Comparison of ENCODE assay signal across 9 cellular contexts in genomic region chr2:43158259-43158880, GRCh38.
DNase-seq lines count a peak whose midpoint lies in the region; ATAC-seq, FAIRE-seq and TF ChIP-seq lines count a peak whose summit lies in the region.
"Had no signal": no experiment of that assay in that cellular context is flagged by ENCODE, and none has a peak within 500 bp of the region (broad histone marks: within the 10 kb centered on the region; RNA-seq: fewer than 3 reads in every experiment).

No MANE protein-coding gene starts in this region.

- peak overlapping the region; percentile 80 for H2AFZ ChIP-seq in endothelial cell of umbilical vein (ENCODE audit: low read depth, low read length)

- dilution Hi-C loops in endothelial cell of umbilical vein (cut with MboI; ENCODE audit: extremely low pct_ligation_motif_present, low sequenced_read_pairs): no loop called here

- H3K27ac Mint-ChIP-seq in naive thymus-derived CD4-positive, alpha-beta T cell: peak overlapping the region; percentile 96 to 100 (median 99)

- peaks cover 47 to 95% (median 69%) of the 10 kb centered on the region in 7 donors for H3K4me1 Mint-ChIP-seq in naive thymus-derived CD4-positive, alpha-beta T cell

- TF ChIP-seq CTCF in endothelial cell of umbilical vein (IDR thresholded peaks at IDR 0.05; ENCODE audit: extremely low read depth in 1 of 2, insufficient read depth in 1 of 2, low read depth in 1 of 2, low read length in 2 of 2): no peak
- no peak for TF ChIP-seq CTCF in vagina (IDR thresholded peaks at IDR 0.05)

- peak; percentile 57 for DNase-seq in activated gamma-delta T cell treated with Interleukin-2 at 50 U/mL for 16 hours
- DNase-seq in activated gamma-delta T cell (lab: John Stamatoyannopoulos, UW): no peak
- peak; percentile 85 for DNase-seq in HPDE6-E6E7 (ENCODE audit: extremely low spot score)
- DNase-seq in activated CD4-positive, alpha-beta T cell treated with anti-CD3 and anti-CD28 coated beads for 24 hours (ENCODE audit: low read depth in 2 of 2): peak; percentile 31 to 43
- peak; percentile 87 for DNase-seq in endothelial cell of umbilical vein (ENCODE audit: low read depth, low spot score)
- peak in 3 of 9 donors; percentile 70 to 72 (median 71) for DNase-seq in naive thymus-derived CD4-positive, alpha-beta T cell
- DNase-seq in vagina (ENCODE audit: extremely low spot score in 2 of 2): peak in 1 of 2 donors; percentile 95
- DNase-seq in HuH-7.5 (ENCODE audit: low spot score): no peak

- H3K27me3 ChIP-seq in endothelial cell of umbilical vein (ENCODE audit: control insufficient read depth in 2 of 2, insufficient read depth in 2 of 2, low read length in 2 of 2) (no peaks in the 10 kb centered on the region), vagina (no peaks in the 10 kb centered on the region)
- H3K27me3 ChIP-seq in naive thymus-derived CD4-positive, alpha-beta T cell (ENCODE audit: control insufficient read depth in 2 of 2, insufficient read depth in 2 of 2, low read length in 2 of 2): no peaks in the 10 kb centered on the region

- peak; percentile 91 for FAIRE-seq in endothelial cell of umbilical vein (lab: Jason Lieb, UNC)
- FAIRE-seq: endometrium had no signal

- H3K9me1 ChIP-seq in endothelial cell of umbilical vein (replicated peaks; ENCODE audit: control insufficient read depth, extremely low read depth, insufficient read depth, low read length): no peaks in the 10 kb centered on the region

- H3K9ac ChIP-seq in endothelial cell of umbilical vein (replicated peaks; ENCODE audit: extremely low read depth, insufficient read depth, low read length): no peak overlapping the region

- TF ChIP-seq POLR2A in endothelial cell of umbilical vein (IDR thresholded peaks at IDR 0.05; ENCODE audit: low read depth, low read length): peak; percentile 13
- TF ChIP-seq POLR2A in vagina (IDR thresholded peaks at IDR 0.05): no peak

- no peaks in the 10 kb centered on the region for H4K20me1 ChIP-seq in endothelial cell of umbilical vein (replicated peaks; ENCODE audit: control insufficient read depth, extremely low read depth, insufficient read depth, low read length)

- intact Hi-C loops in endothelial cell of umbilical vein (cut with micrococcal nuclease) (loop anchor here (1.0 kb wide), 1 partner anchor 134 kb away; no protein-coding TSS in a partner anchor), vagina (cut with DNase I) (no loop called here)
- intact Hi-C loops in naive thymus-derived CD4-positive, alpha-beta T cell (cut with micrococcal nuclease): loop anchor here (1.0 kb wide), 5 partner anchors 9 to 68 kb away; partner anchors contain the start of gene ZFP36L2 (in 2 of the 2)

- H3K4me2 ChIP-seq in endothelial cell of umbilical vein (ENCODE audit: insufficient read depth, low read length): no peak overlapping the region

- no peaks in the 10 kb centered on the region for H3K36me3 ChIP-seq in endothelial cell of umbilical vein (ENCODE audit: control insufficient read depth in 2 of 2, extremely low read depth in 1 of 2, insufficient read depth in 2 of 2, low read length in 2 of 2)
- no peaks in the 10 kb centered on the region for H3K36me3 ChIP-seq in naive thymus-derived CD4-positive, alpha-beta T cell (ENCODE audit: control insufficient read depth in 2 of 3, insufficient read depth in 3 of 3, low read length in 3 of 3)
- no peaks in the 10 kb centered on the region for H3K36me3 ChIP-seq in vagina

- H3K27ac ChIP-seq in endothelial cell of umbilical vein (ENCODE audit: insufficient read depth, low read depth, low read length): peak overlapping the region; percentile 23
- H3K27ac ChIP-seq in naive thymus-derived CD4-positive, alpha-beta T cell (ENCODE audit: low read depth, low read length): peak overlapping the region; percentile 92
- peak overlapping the region; percentile 92 for H3K27ac ChIP-seq in vagina

- H3K4me1 ChIP-seq in endothelial cell of umbilical vein (ENCODE audit: control insufficient read depth, extremely low read depth, insufficient read depth, low read length): peaks cover 13% of the 10 kb centered on the region
- peaks cover 53 to 62% of the 10 kb centered on the region in 2 donors for H3K4me1 ChIP-seq in naive thymus-derived CD4-positive, alpha-beta T cell (ENCODE audit: control insufficient read depth in 2 of 2, insufficient read depth in 2 of 2, low read length in 2 of 2)
- H3K4me1 ChIP-seq in vagina: peaks cover 48% of the 10 kb centered on the region

- CTCF ChIA-PET in endothelial cell of umbilical vein (lab: Charles Lee): no interaction called here
- CTCF ChIA-PET in naive thymus-derived CD4-positive, alpha-beta T cell (lab: Charles Lee): interaction anchor here (1.6 kb wide), 1 partner anchor 20 kb away, joined by 4 read pairs; no protein-coding TSS in a partner anchor

- POLR2A ChIA-PET in endothelial cell of umbilical vein (lab: Charles Lee): no interaction called here
- POLR2A ChIA-PET in naive thymus-derived CD4-positive, alpha-beta T cell (lab: Charles Lee): interaction anchor here (0.8 to 43.2 kb wide), 4 partner anchors 2 to 134 kb away, joined by 3 to 1899 read pairs (median 1274); partner anchors contain the start of gene ZFP36L2

- no peaks in the 10 kb centered on the region for H3K9me3 Mint-ChIP-seq in naive thymus-derived CD4-positive, alpha-beta T cell

- H3K4me3 ChIP-seq in endothelial cell of umbilical vein (replicated peaks in 1 of 3; ENCODE audit: insufficient read depth in 1 of 3, low read depth in 1 of 3, low read length in 3 of 3) (no peak overlapping the region), vagina (peak overlapping the region in 1 of 2 donors; percentile 26)
- peak overlapping the region; percentile 18 for H3K4me3 ChIP-seq in naive thymus-derived CD4-positive, alpha-beta T cell (ENCODE audit: low read length)

- peak; percentile 59 for ATAC-seq in naive thymus-derived CD4-positive, alpha-beta T cell

- H3K36me3 Mint-ChIP-seq in naive thymus-derived CD4-positive, alpha-beta T cell: peaks cover 0 to 6% (median 0%) of the 10 kb centered on the region in 5 donors

- no TSS peak for BruUV-seq in endothelial cell of umbilical vein (replicated peaks; lab: Mats Ljungman, UMichigan)

- no peaks in the 10 kb centered on the region for H3K79me2 ChIP-seq in endothelial cell of umbilical vein (ENCODE audit: control insufficient read depth, insufficient read depth, low read length)

- H3K4me3 Mint-ChIP-seq in naive thymus-derived CD4-positive, alpha-beta T cell: peak overlapping the region; percentile 81 to 91 (median 86)

- H3K9me3 ChIP-seq in endothelial cell of umbilical vein (replicated peaks; ENCODE audit: control insufficient read depth, insufficient read depth, low read length): no peaks in the 10 kb centered on the region
- H3K9me3 ChIP-seq in naive thymus-derived CD4-positive, alpha-beta T cell (ENCODE audit: control insufficient read depth in 2 of 3, low read length in 3 of 3): no peaks in the 10 kb centered on the region
- H3K9me3 ChIP-seq in vagina: no peaks in the 10 kb centered on the region

- no peaks in the 10 kb centered on the region for H3K27me3 Mint-ChIP-seq in naive thymus-derived CD4-positive, alpha-beta T cell

TF ChIP-seq in endothelial cell of umbilical vein, 7 proteins besides CTCF, POLR2A, EP300 and RAD21:
- TF ChIP-seq JUN (IDR thresholded peaks at IDR 0.05; ENCODE audit: borderline replicate concordance, insufficient read depth, insufficient read length, low read depth) (no peak), MYC (IDR thresholded peaks at IDR 0.05; ENCODE audit: low read depth, low read length) (no peak), MAX (IDR thresholded peaks at IDR 0.05; ENCODE audit: insufficient read depth, insufficient read length) (no peak), FOS (IDR thresholded peaks at IDR 0.05; ENCODE audit: borderline replicate concordance, insufficient read depth, low read length) (no peak), GATA2 (IDR thresholded peaks at IDR 0.05; ENCODE audit: insufficient read depth, insufficient read length, low read depth, low read length) (no peak), POLR2AphosphoS5 (IDR thresholded peaks at IDR 0.05; ENCODE audit: insufficient read depth, low read depth, low read length) (no peak), EZH2 (IDR thresholded peaks at IDR 0.05; ENCODE audit: borderline replicate concordance, low read depth, low read length, severe bottlenecking) (no peak)

Comparison
In these comparisons a context has a peak if more than half of its experiments do, and no peak if none do; other contexts are left out.
1. DNase-seq: peak in activated gamma-delta T cell treated with Interleukin-2 at 50 U/mL for 16 hours (single experiment), HPDE6-E6E7 (single experiment), activated CD4-positive, alpha-beta T cell treated with anti-CD3 and anti-CD28 coated beads for 24 hours (2 of 2) and endothelial cell of umbilical vein (single experiment); none in activated gamma-delta T cell (single experiment) and HuH-7.5 (single experiment).
2. H3K27ac ChIP-seq: peak in every context shown above with its lines; median percentile 92 in naive thymus-derived CD4-positive, alpha-beta T cell; 92 in vagina; 23 in endothelial cell of umbilical vein.